ENCODE assay signal across 22 cellular contexts in genomic region chr16:27481282-27481934, GRCh38.
DNase-seq lines count a peak whose midpoint lies in the region; ATAC-seq, FAIRE-seq and TF ChIP-seq lines count a peak whose summit lies in the region.
"Had no signal": no experiment of that assay in that cellular context is flagged by ENCODE, and none has a peak within 500 bp of the region (broad histone marks: within the 10 kb centered on the region; RNA-seq: fewer than 3 reads in every experiment).

No MANE protein-coding gene starts in this region.

- FAIRE-seq in kidney (lab: Jason Lieb, UNC) = no peak
- FAIRE-seq: GM12891, GM18507 had no signal

- H4K20me1 ChIP-seq in SK-N-SH (ENCODE audit: insufficient read depth) = no peaks in the 10 kb centered on the region

- H3K9ac ChIP-seq in kidney (ENCODE audit: low read length in 2 of 2) = no peak overlapping the region
- H3K9ac ChIP-seq in SK-N-SH = no peak overlapping the region

- intact Hi-C loops in right cardiac atrium (cut with DNase I) (no loop called here), kidney (cut with DNase I) (no loop called here), gastrocnemius medialis (cut with DNase I; ENCODE audit: low total_unique reads) (no loop called here), aorta (cut with DNase I) (no loop called here)

- ATAC-seq in right cardiac atrium (peak; percentile 30 to 35), gastrocnemius medialis (no peak), aorta (ENCODE audit: low FRiP score) (peak; percentile 13)

- peaks cover 89% of the 10 kb centered on the region for H3K36me3 ChIP-seq in right atrium auricular region
- H3K36me3 ChIP-seq in kidney (ENCODE audit: control insufficient read depth in 1 of 2, insufficient read depth in 2 of 2, low read length in 2 of 2) = peaks cover 57 to 69% of the 10 kb centered on the region in 2 donors
- H3K36me3 ChIP-seq in gastrocnemius medialis = peaks cover 0 to 81% of the 10 kb centered on the region in 2 donors
- H3K36me3 ChIP-seq in aorta (ENCODE audit: control insufficient read depth in 1 of 2, insufficient read depth in 2 of 2, low read length in 1 of 2) = peaks cover 7 to 32% of the 10 kb centered on the region in 2 donors
- peaks cover 60 to 82% of the 10 kb centered on the region in 2 experiments for H3K36me3 ChIP-seq in SK-N-SH (replicated peaks in 1 of 2; ENCODE audit: control insufficient read depth in 1 of 2, insufficient read depth in 2 of 2, low read length in 1 of 2)

- no peaks in the 10 kb centered on the region for H3K4me1 ChIP-seq in right cardiac atrium (ENCODE audit: control insufficient read depth, insufficient read depth, low read length)
- no peaks in the 10 kb centered on the region for H3K4me1 ChIP-seq in right atrium auricular region
- peaks cover 19 to 21% of the 10 kb centered on the region in 2 donors for H3K4me1 ChIP-seq in kidney (ENCODE audit: control insufficient read depth in 1 of 2, insufficient read depth in 1 of 2, low read depth in 1 of 2, low read length in 2 of 2)
- peaks cover 22 to 24% of the 10 kb centered on the region in 2 donors for H3K4me1 ChIP-seq in gastrocnemius medialis
- H3K4me1 ChIP-seq in aorta (ENCODE audit: control insufficient read depth in 1 of 2, insufficient read depth in 2 of 2, low read length in 2 of 2) = no peaks in the 10 kb centered on the region
- H3K4me1 ChIP-seq in SK-N-SH (ENCODE audit: control insufficient read depth in 1 of 2, insufficient read depth in 2 of 2, low read depth in 1 of 2, low read length in 1 of 2) = peaks cover 0 to 5% of the 10 kb centered on the region in 2 experiments; a peak in 2 of 4 replicates
- H3K4me1 ChIP-seq: BE2C had no signal

- no peaks in the 10 kb centered on the region for H3K9me2 ChIP-seq in SK-N-SH

- TF ChIP-seq RAD21 in SK-N-SH (IDR thresholded peaks at IDR 0.05; ENCODE audit: low read length) = no peak

- H3K79me2 ChIP-seq in SK-N-SH (ENCODE audit: insufficient read depth) = no peaks in the 10 kb centered on the region

- TF ChIP-seq EP300 in SK-N-SH (IDR thresholded peaks at IDR 0.05; ENCODE audit: borderline replicate concordance in 1 of 2, low read depth in 1 of 2, low read length in 1 of 2) = no peak

- no peak overlapping the region for H2AFZ ChIP-seq in SK-N-SH (ENCODE audit: low read depth)

- H3F3A ChIP-seq in SK-N-SH (replicated peaks; ENCODE audit: insufficient read depth) = peaks cover 17% of the 10 kb centered on the region

- TF ChIP-seq POLR2A in gastrocnemius medialis (IDR thresholded peaks at IDR 0.05) = no peak

- no peaks in the 10 kb centered on the region for H3K27me3 ChIP-seq in right cardiac atrium (ENCODE audit: control insufficient read depth, insufficient read depth)
- H3K27me3 ChIP-seq in right atrium auricular region = no peaks in the 10 kb centered on the region
- H3K27me3 ChIP-seq in gastrocnemius medialis = no peaks in the 10 kb centered on the region
- H3K27me3 ChIP-seq in aorta (ENCODE audit: control insufficient read depth in 1 of 2, insufficient read depth in 2 of 2, low read length in 1 of 2) = no peaks in the 10 kb centered on the region
- no peaks in the 10 kb centered on the region for H3K27me3 ChIP-seq in SK-N-SH (ENCODE audit: insufficient read depth)
- H3K27me3 ChIP-seq: BE2C, SJSA1 had no signal

- no peak overlapping the region for H3K4me3 ChIP-seq in right cardiac atrium (ENCODE audit: low read length)
- H3K4me3 ChIP-seq in right atrium auricular region = no peak overlapping the region
- no peak overlapping the region for H3K4me3 ChIP-seq in kidney (ENCODE audit: low read length in 2 of 2)
- H3K4me3 ChIP-seq in gastrocnemius medialis = no peak overlapping the region
- H3K4me3 ChIP-seq in aorta (ENCODE audit: low read length in 2 of 2) = no peak overlapping the region
- no peak overlapping the region for H3K4me3 ChIP-seq in SK-N-SH (ENCODE audit: low read depth in 2 of 2, low read length in 1 of 2)
- H3K4me3 ChIP-seq: SJSA1 had no signal

- H3K4me2 ChIP-seq in SK-N-SH = no peak overlapping the region

- TF ChIP-seq CTCF in right atrium auricular region (IDR thresholded peaks at IDR 0.05) (no peak), kidney (IDR thresholded peaks at IDR 0.05; ENCODE audit: borderline replicate concordance, extremely low read depth, insufficient read depth) (no peak), gastrocnemius medialis (IDR thresholded peaks at IDR 0.05 in 4 of 5, conservative IDR thresholded peaks at IDR 0.05 in 1 of 5) (no peak), SK-N-SH (IDR thresholded peaks at IDR 0.05) (no peak)

- H3K27ac ChIP-seq in right cardiac atrium (ENCODE audit: low read length) (no peak overlapping the region), right atrium auricular region (no peak overlapping the region), kidney (ENCODE audit: low read depth in 2 of 2, low read length in 2 of 2) (peak overlapping the region in 1 of 2 donors; percentile 79), gastrocnemius medialis (peak overlapping the region; percentile 78 to 88 (median 82)), aorta (ENCODE audit: low read depth in 1 of 2, low read length in 2 of 2) (no peak overlapping the region), SK-N-SH (ENCODE audit: low read depth in 2 of 2, low read length in 1 of 2) (no peak overlapping the region)
- H3K27ac ChIP-seq: SJSA1 had no signal

- CTCF ChIA-PET in SK-N-SH (lab: Yijun Ruan, JAX) = interaction anchor here (0.6 kb wide), 1 partner anchor 889 kb away, joined by 3 read pairs; no protein-coding TSS in a partner anchor

- WGBS in right cardiac atrium = 87% methylated on average over 15 of the region's 15 CpGs
- 89 to 90% methylated on average over 15 of the region's 15 CpGs for WGBS in aorta, 2 donors
- 94% methylated on average over 12 of the region's 15 CpGs for WGBS in SK-N-SH (ENCODE audit: low lambda C conversion rate)

- POLR2A ChIA-PET in SK-N-SH (lab: Yijun Ruan, JAX) = no interaction called here

- DNase-seq in right cardiac atrium (peak in 1 of 3 donors; percentile 40), right atrium auricular region (ENCODE audit: low spot score) (no peak), kidney (peak; percentile 39), gastrocnemius medialis (no peak), aorta (peak; percentile 26 to 64), NCI-H2081 (lab: John Stamatoyannopoulos, UW) (no peak), SK-N-SH (no peak), GM03348 (ENCODE audit: low spot score) (no peak)
- DNase-seq: BE2C; CD4-positive, alpha-beta T cell; EL; GOT3; KG1; MV-4-11; NCI-H1694 treated with DMSO at 0.1 percent for 48 hours; NCI-H2107; NCI-H226; NCI-H524; NCI-H82 had no signal

- in situ Hi-C loops in gastrocnemius medialis (cut with MboI; ENCODE audit: low sequenced_read_pairs in 4 of 4) = no loop called here

- H3K9me3 ChIP-seq in right cardiac atrium (ENCODE audit: control insufficient read depth, low read length) (no peaks in the 10 kb centered on the region), right atrium auricular region (no peaks in the 10 kb centered on the region), kidney (ENCODE audit: control insufficient read depth in 1 of 2, low read length in 2 of 2) (no peaks in the 10 kb centered on the region), gastrocnemius medialis (no peaks in the 10 kb centered on the region), aorta (ENCODE audit: control insufficient read depth, low read length) (no peaks in the 10 kb centered on the region), SK-N-SH (no peaks in the 10 kb centered on the region)
- H3K9me3 ChIP-seq: BE2C, SJSA1 had no signal

TF ChIP-seq in SK-N-SH, 30 proteins besides CTCF, POLR2A, EP300 and RAD21:
- no peak for TF ChIP-seq GATA2 (CRISPR knock-in tag; IDR thresholded peaks at IDR 0.05)
- no peak for TF ChIP-seq ELF1 (IDR thresholded peaks at IDR 0.05)
- no peak for TF ChIP-seq JUND (IDR thresholded peaks at IDR 0.05)
- TF ChIP-seq RCOR1 (IDR thresholded peaks at IDR 0.05; ENCODE audit: low read length) = no peak
- TF ChIP-seq NRF1 (IDR thresholded peaks at IDR 0.05; ENCODE audit: low read depth, low read length) = no peak
- no peak for TF ChIP-seq YY1 (IDR thresholded peaks at IDR 0.05; ENCODE audit: low read depth)
- no peak for TF ChIP-seq FOXM1 (IDR thresholded peaks at IDR 0.05; ENCODE audit: low read depth)
- no peak for TF ChIP-seq RFX5 (IDR thresholded peaks at IDR 0.05; ENCODE audit: low read length)
- no peak for TF ChIP-seq SIN3A (IDR thresholded peaks at IDR 0.05; ENCODE audit: borderline replicate concordance, low read depth, low read length)
- TF ChIP-seq, protein P1, sequence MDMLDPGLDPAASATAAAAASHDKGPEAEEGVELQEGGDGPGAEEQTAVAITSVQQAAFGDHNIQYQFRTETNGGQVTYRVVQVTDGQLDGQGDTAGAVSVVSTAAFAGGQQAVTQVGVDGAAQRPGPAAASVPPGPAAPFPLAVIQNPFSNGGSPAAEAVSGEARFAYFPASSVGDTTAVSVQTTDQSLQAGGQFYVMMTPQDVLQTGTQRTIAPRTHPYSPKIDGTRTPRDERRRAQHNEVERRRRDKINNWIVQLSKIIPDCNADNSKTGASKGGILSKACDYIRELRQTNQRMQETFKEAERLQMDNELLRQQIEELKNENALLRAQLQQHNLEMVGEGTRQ (IDR thresholded peaks at IDR 0.05; ENCODE audit: borderline replicate concordance, low read depth, low read length) = no peak
- TF ChIP-seq FOXJ3 (CRISPR knock-in tag; IDR thresholded peaks at IDR 0.05) = no peak
- TF ChIP-seq CHD2 (IDR thresholded peaks at IDR 0.05; ENCODE audit: low read length, partially characterized antibody) = no peak
- no peak for TF ChIP-seq ZBTB33 (IDR thresholded peaks at IDR 0.05; ENCODE audit: borderline replicate concordance, low read depth)
- no peak for TF ChIP-seq POLR2AphosphoS5 (IDR thresholded peaks at IDR 0.05; ENCODE audit: low read depth, low read length)
- TF ChIP-seq MEF2A (IDR thresholded peaks at IDR 0.05; ENCODE audit: borderline replicate concordance, low read depth) = no peak

Comparison
In these comparisons a context has a peak if more than half of its experiments do, and no peak if none do; other contexts are left out.
1. ATAC-seq: peak in right cardiac atrium (2 of 2) and aorta (single experiment); none in gastrocnemius medialis (0 of 2).
2. DNase-seq: peak in kidney (single experiment) and aorta (2 of 2); none in right atrium auricular region (single experiment), gastrocnemius medialis (0 of 2), NCI-H2081 (0 of 2), SK-N-SH (single experiment) and GM03348 (single experiment).
3. H3K27ac ChIP-seq: peak in gastrocnemius medialis (4 of 4); none in right cardiac atrium (single experiment), right atrium auricular region (0 of 2), aorta (0 of 2) and SK-N-SH (0 of 2).